ENCODE assay signal across 28 cellular contexts in the genomic region with DNA sequence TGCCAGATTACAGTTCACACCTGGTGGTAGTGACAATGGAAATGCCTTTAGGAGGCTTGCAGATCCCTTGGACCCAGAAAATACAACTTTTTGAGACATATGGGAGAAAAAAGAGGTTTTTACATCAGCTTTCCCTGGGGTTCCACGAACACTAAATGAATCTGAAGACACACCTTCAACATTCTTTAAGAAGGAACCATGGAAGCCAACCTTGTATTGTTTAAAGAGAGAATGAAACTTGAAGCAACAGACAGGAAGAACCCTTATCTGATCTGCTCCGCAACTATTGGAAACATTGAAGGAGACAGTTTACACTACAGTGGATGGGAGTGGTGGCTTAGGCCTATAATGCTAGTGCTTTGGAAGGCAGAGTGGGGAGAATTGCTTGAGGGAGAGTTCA.
"Had no signal": no experiment of that assay in that cellular context is flagged by ENCODE, and none has a peak within 500 bp of the region (broad histone marks: within the 10 kb centered on the region; RNA-seq: fewer than 3 reads in every experiment).

No MANE protein-coding gene starts in this region.

- ATAC-seq: left lobe of liver; mucosa of descending colon; natural killer cell treated with Interleukin-12 subunit alpha and Interleukin-12 subunit beta and Interleukin-15 and Interleukin-18, amount 100 ng/mL, for 72 hours; sciatic nerve; stimulated activated naive CD8-positive, alpha-beta T cell treated with anti-CD3 and anti-CD28 coated beads, Interleukin-15, amount 100 ng/mL, for 72 hours had no signal

- H3K4me1 ChIP-seq: colonic mucosa, prostate gland, right atrium auricular region, tibial artery, uterus had no signal

- H3K36me3 ChIP-seq: colonic mucosa, esophagus squamous epithelium, neutrophil, prostate gland, right atrium auricular region, tibial artery, upper lobe of left lung, uterus had no signal

- H3K27me3 ChIP-seq: colonic mucosa, esophagus squamous epithelium, neutrophil, right atrium auricular region, tibial artery, upper lobe of left lung, uterus had no signal

- H3K4me3 ChIP-seq: colonic mucosa, esophagus squamous epithelium, lung, mucosa of descending colon, right atrium auricular region, smooth muscle cell, tibial artery, upper lobe of left lung, uterus had no signal

- H3K4me2 ChIP-seq: smooth muscle cell had no signal

- H3K27ac ChIP-seq: colonic mucosa, esophagus squamous epithelium, neutrophil, right atrium auricular region, tibial artery, uterus had no signal

- H3K9me3 ChIP-seq: colonic mucosa, esophagus squamous epithelium, mucosa of descending colon, neutrophil, prostate gland, right atrium auricular region, tibial artery, upper lobe of left lung, uterus had no signal

- DNase-seq: central memory CD4-positive, alpha-beta T cell; colonic mucosa; effector CD8-positive, alpha-beta T cell; erythroblast; esophagus squamous epithelium; foreskin melanocyte; head of caudate nucleus; hippocampal formation; islet precursor cell; mucosa of descending colon; naive B cell; stimulated activated CD4-positive, alpha-beta T cell treated with anti-CD3 and anti-CD28 coated beads, Interleukin-12 subunit alpha, Interleukin-12 subunit beta, amount 100 ng/mL, for 4 hours; stimulated activated CD4-positive, alpha-beta T cell treated with anti-CD3 and anti-CD28 coated beads, Interleukin-1b, Interleukin-23, amount 100 ng/mL, for 48 hours; stimulated activated CD4-positive, alpha-beta T cell treated with anti-CD3 and anti-CD28 coated beads, Interleukin-4, amount 100 ng/mL, for 1 hour; stimulated activated CD8-positive, alpha-beta memory T cell treated with anti-CD3 and anti-CD28 coated beads, Interleukin-4, amount 100 ng/mL, for 48 hours; stimulated activated naive CD4-positive, alpha-beta T cell; stimulated activated naive CD8-positive, alpha-beta T cell treated with anti-CD3 and anti-CD28 coated beads, Interleukin-15, amount 100 ng/mL, for 72 hours; tibial artery; upper lobe of left lung; uterus had no signal
